10 cellular contexts compared by ENCODE assay signal in the genomic region with DNA sequence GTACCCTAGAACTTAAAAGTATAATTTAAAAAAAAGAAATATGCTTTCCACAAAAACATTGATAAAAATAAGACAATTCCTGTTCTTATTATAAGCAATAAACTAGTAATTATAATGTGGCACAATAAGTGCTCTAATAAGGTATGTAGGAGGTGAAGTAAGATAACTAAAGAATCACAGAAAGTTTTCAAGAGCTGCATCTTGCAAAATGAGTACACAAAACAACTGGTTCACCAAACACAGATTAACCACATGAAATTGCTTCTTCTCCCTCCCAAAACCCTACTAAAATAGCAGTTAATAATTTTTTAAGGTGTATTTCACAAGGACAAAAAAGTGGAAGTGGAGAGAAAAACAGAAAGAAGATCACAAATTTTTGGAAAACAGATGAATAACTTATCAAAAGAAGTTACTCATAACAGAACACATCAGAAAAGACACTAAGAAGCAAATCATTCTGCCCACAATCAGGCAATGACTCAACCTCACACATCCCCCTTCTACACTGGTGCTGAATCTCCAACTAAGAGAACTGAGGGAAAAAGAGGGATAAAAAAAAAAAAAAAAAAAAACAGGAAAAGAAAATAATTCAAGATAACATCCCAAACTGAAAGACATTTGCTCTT.
DNase-seq lines count a peak whose midpoint lies in the region; ATAC-seq and TF ChIP-seq lines count a peak whose summit lies in the region.
"Had no signal": no experiment of that assay in that cellular context is flagged by ENCODE, and none has a peak within 500 bp of the region (broad histone marks: within the 10 kb centered on the region; RNA-seq: fewer than 3 reads in every experiment).

No MANE protein-coding gene starts in this region.

- no peaks in the 10 kb centered on the region for H3K79me1 ChIP-seq in trophoblast cell (ENCODE audit: low read length)

- intact Hi-C loops in MCF 10A (cut with micrococcal nuclease), result no loop called here
- intact Hi-C loops in breast epithelium (cut with DNase I; ENCODE audit: low total_unique reads), result no loop called here

- peak; percentile 62 for ATAC-seq in HG03064 (IDR thresholded peaks at IDR 0.05; ENCODE audit: low read depth, unreplicated experiment)

- no peak overlapping the region for H4K8ac ChIP-seq in trophoblast cell (ENCODE audit: low read depth, low read length)

- H3K36me3 Mint-ChIP-seq in MCF 10A (ENCODE audit: insufficient read depth, unreplicated experiment), result no peaks in the 10 kb centered on the region

- no peak overlapping the region for H4K91ac ChIP-seq in trophoblast cell (ENCODE audit: low read depth, low read length)

- H2BK120ac ChIP-seq in trophoblast cell (ENCODE audit: insufficient read depth, low read length, poor library complexity), result no peak overlapping the region

- H3K27ac Mint-ChIP-seq in MCF 10A (ENCODE audit: low read depth, unreplicated experiment), result no peak overlapping the region
- H3K27ac Mint-ChIP-seq: activated B cell treated with CpG ODN at 0.5 μM for 24 hours had no signal

- no peaks in the 10 kb centered on the region for H3K9me2 ChIP-seq in MM.1S (replicated peaks; ENCODE audit: insufficient read depth, low read length)

- no peaks in the 10 kb centered on the region for H4K20me1 ChIP-seq in MM.1S (ENCODE audit: insufficient read depth, low read length)

- H2AFZ ChIP-seq in trophoblast cell (ENCODE audit: insufficient read depth, low read length, poor library complexity) (no peak overlapping the region), MM.1S (ENCODE audit: low read length) (no peak overlapping the region)

- no peaks in the 10 kb centered on the region for H3K79me2 ChIP-seq in trophoblast cell (ENCODE audit: control insufficient read depth, insufficient read depth, low read length, poor library complexity)
- no peaks in the 10 kb centered on the region for H3K79me2 ChIP-seq in MM.1S (ENCODE audit: low read length)

- TF ChIP-seq CTCF in MCF 10A (IDR thresholded peaks at IDR 0.05; ENCODE audit: unreplicated experiment) (no peak), breast epithelium (IDR thresholded peaks at IDR 0.05) (no peak), brain microvascular endothelial cell (IDR thresholded peaks at IDR 0.05; ENCODE audit: low read depth, low read length, missing control alignments) (no peak), MM.1S (IDR thresholded peaks at IDR 0.05; ENCODE audit: low read length) (no peak)

- no peak overlapping the region for H3K9ac ChIP-seq in trophoblast cell (ENCODE audit: low read length)
- no peak overlapping the region for H3K9ac ChIP-seq in MM.1S (ENCODE audit: low read length)

- no peak overlapping the region for H2BK5ac ChIP-seq in trophoblast cell (ENCODE audit: low read depth, low read length, poor library complexity)

- TF ChIP-seq POLR2A in breast epithelium (IDR thresholded peaks at IDR 0.05), result no peak

- no peak overlapping the region for H2AK5ac ChIP-seq in trophoblast cell (ENCODE audit: low read length)

- POLR2A ChIA-PET in MCF 10A (lab: Yijun Ruan, JAX), result no interaction called here

- no peaks in the 10 kb centered on the region for H3K9me3 Mint-ChIP-seq in MCF 10A (ENCODE audit: unreplicated experiment)
- H3K9me3 Mint-ChIP-seq: activated B cell treated with CpG ODN at 0.5 μM for 24 hours had no signal

- H3K18ac ChIP-seq in trophoblast cell (ENCODE audit: low read length), result no peak overlapping the region

- no peaks in the 10 kb centered on the region for H3K27me3 Mint-ChIP-seq in MCF 10A (ENCODE audit: insufficient read depth, unreplicated experiment)
- H3K27me3 Mint-ChIP-seq: activated B cell treated with CpG ODN at 0.5 μM for 24 hours had no signal

- BruUV-seq in MCF 10A (replicated peaks; lab: Mats Ljungman, UMichigan), result no TSS peak

- DNase-seq in MCF 10A (ENCODE audit: unreplicated experiment), result peak; percentile 10
- no peak for DNase-seq in breast epithelium (ENCODE audit: low spot score in 2 of 2)
- DNase-seq in brain microvascular endothelial cell, result peak; percentile 72
- DNase-seq in stromal cell of bone marrow (ENCODE audit: low read depth), result peak; percentile 52
- DNase-seq in trophoblast cell, result no peak
- DNase-seq in activated CD8-positive, alpha-beta memory T cell treated with anti-CD3 and anti-CD28 coated beads, Interleukin-2, amount 50 U/mL, for 48 hours, result no peak
- DNase-seq in MM.1S, result no peak
- DNase-seq: activated B cell treated with CpG ODN at 0.5 μM for 24 hours had no signal

- no peak overlapping the region for H3K14ac ChIP-seq in trophoblast cell (ENCODE audit: low read length)

- no peaks in the 10 kb centered on the region for H3K27me3 ChIP-seq in breast epithelium
- no peaks in the 10 kb centered on the region for H3K27me3 ChIP-seq in brain microvascular endothelial cell (replicated peaks)
- no peaks in the 10 kb centered on the region for H3K27me3 ChIP-seq in trophoblast cell (ENCODE audit: insufficient read depth, low read length)
- no peaks in the 10 kb centered on the region for H3K27me3 ChIP-seq in MM.1S (replicated peaks; ENCODE audit: insufficient read depth, low read length)

- in situ Hi-C loops in brain microvascular endothelial cell (cut with HindIII; ENCODE audit: low pct_ligation_motif_present, low sequenced_read_pairs), result no loop called here

- H3K36me3 ChIP-seq in breast epithelium, result no peaks in the 10 kb centered on the region
- H3K36me3 ChIP-seq in brain microvascular endothelial cell (replicated peaks), result no peaks in the 10 kb centered on the region
- no peaks in the 10 kb centered on the region for H3K36me3 ChIP-seq in trophoblast cell (ENCODE audit: control insufficient read depth in 1 of 2, insufficient read depth in 2 of 2, low read length in 2 of 2)
- H3K36me3 ChIP-seq in MM.1S (replicated peaks; ENCODE audit: insufficient read depth, low read length), result no peaks in the 10 kb centered on the region

- no peak overlapping the region for H3K4me3 ChIP-seq in breast epithelium
- no peak overlapping the region for H3K4me3 ChIP-seq in brain microvascular endothelial cell (ENCODE audit: low read depth, low read length)
- H3K4me3 ChIP-seq in trophoblast cell (ENCODE audit: low read depth, low read length), result no peak overlapping the region
- no peak overlapping the region for H3K4me3 ChIP-seq in MM.1S (ENCODE audit: low read length)

- no peak overlapping the region for H4K12ac ChIP-seq in trophoblast cell (ENCODE audit: low read depth, low read length)

- no peaks in the 10 kb centered on the region for H3K4me1 ChIP-seq in breast epithelium
- H3K4me1 ChIP-seq in trophoblast cell (ENCODE audit: control insufficient read depth in 1 of 2, insufficient read depth in 2 of 2, low read length in 2 of 2), result no peaks in the 10 kb centered on the region
- H3K4me1 ChIP-seq in MM.1S (ENCODE audit: low read length), result no peaks in the 10 kb centered on the region

- no peaks in the 10 kb centered on the region for H3F3A ChIP-seq in MM.1S (ENCODE audit: insufficient read depth, low read length)

- H3K4me2 ChIP-seq in trophoblast cell (ENCODE audit: low read length) (no peak overlapping the region), MM.1S (ENCODE audit: low read depth, low read length) (no peak overlapping the region)

- H3K4me1 Mint-ChIP-seq in MCF 10A (ENCODE audit: insufficient read depth, unreplicated experiment), result peaks cover 11% of the 10 kb centered on the region

- H3K9me3 ChIP-seq in breast epithelium (no peaks in the 10 kb centered on the region), trophoblast cell (ENCODE audit: insufficient read depth, low read depth, low read length) (no peaks in the 10 kb centered on the region), MM.1S (replicated peaks; ENCODE audit: insufficient read depth, low read length) (no peaks in the 10 kb centered on the region)

- CTCF ChIA-PET in MCF 10A (lab: Yijun Ruan, JAX), result no interaction called here

- H2BK12ac ChIP-seq in trophoblast cell (ENCODE audit: low read length), result no peak overlapping the region

- no peak overlapping the region for H3K27ac ChIP-seq in breast epithelium
- no peak overlapping the region for H3K27ac ChIP-seq in brain microvascular endothelial cell
- no peak overlapping the region for H3K27ac ChIP-seq in trophoblast cell (ENCODE audit: low read depth, low read length)
- H3K27ac ChIP-seq in MM.1S (ENCODE audit: low read length), result no peak overlapping the region
- H3K27ac ChIP-seq: C4-2B had no signal

- no peak overlapping the region for H3K4ac ChIP-seq in trophoblast cell (ENCODE audit: low read depth, low read length)

- no peak overlapping the region for H3K4me3 Mint-ChIP-seq in MCF 10A (ENCODE audit: unreplicated experiment)
- H3K4me3 Mint-ChIP-seq: activated B cell treated with CpG ODN at 0.5 μM for 24 hours had no signal

- no peak overlapping the region for H3K23ac ChIP-seq in trophoblast cell (ENCODE audit: low read length)

Comparison
In these comparisons a context has a peak if more than half of its experiments do, and no peak if none do; other contexts are left out.
1. DNase-seq: peak in MCF 10A (single experiment), brain microvascular endothelial cell (single experiment) and stromal cell of bone marrow (single experiment); none in breast epithelium (0 of 2), trophoblast cell (0 of 2), activated CD8-positive, alpha-beta memory T cell treated with anti-CD3 and anti-CD28 coated beads, Interleukin-2, amount 50 U/mL, for 48 hours (single experiment) and MM.1S (single experiment).